8 cellular contexts compared by ENCODE assay signal in the genomic region with DNA sequence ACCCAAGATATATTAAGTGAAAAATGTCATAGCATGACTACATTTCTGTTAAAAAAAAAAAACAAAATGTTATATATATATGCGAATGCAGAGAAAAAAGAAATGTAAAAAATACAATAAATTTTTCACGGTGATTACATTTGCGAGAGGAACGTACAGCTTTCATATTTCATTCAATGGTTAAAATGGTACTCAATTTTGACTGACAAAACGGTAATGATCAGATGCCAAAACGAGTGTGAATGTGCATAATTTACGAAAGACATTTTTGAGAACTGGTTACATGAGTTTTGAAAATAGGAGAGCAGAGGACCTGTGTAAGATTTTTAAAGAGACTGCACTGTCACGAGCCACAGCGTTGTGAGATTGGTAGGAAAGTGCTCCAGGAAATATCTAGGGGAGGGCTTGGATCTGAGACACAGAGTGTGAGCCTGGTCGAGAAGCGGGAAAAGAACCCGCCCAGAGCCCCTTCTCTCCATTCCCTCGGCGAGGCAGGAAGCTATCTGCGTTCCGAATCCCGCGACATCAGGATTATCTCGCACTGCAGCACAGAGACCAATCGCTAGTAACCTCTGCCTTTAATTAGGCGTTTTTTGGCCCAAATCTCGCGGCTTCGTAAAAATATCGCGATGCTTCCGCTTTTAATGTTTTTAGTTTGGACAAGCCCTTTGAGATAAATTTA.
DNase-seq lines count a peak whose midpoint lies in the region; ATAC-seq lines count a peak whose summit lies in the region.

No MANE protein-coding gene starts in this region.

- peak overlapping the region; percentile 98 for H3K4me3 Mint-ChIP-seq in effector memory CD8-positive, alpha-beta T cell

- peaks cover 14 to 15% of the 10 kb centered on the region in 2 donors for H3K4me1 Mint-ChIP-seq in effector memory CD8-positive, alpha-beta T cell (ENCODE audit: low read depth in 2 of 2)

- peak; percentile 92 for DNase-seq in CMK (ENCODE audit: low read depth)
- peak; percentile 98 for DNase-seq in HS-27A (ENCODE audit: low read depth)
- peak; percentile 68 for DNase-seq in NK-92 (lab: John Stamatoyannopoulos, UW; ENCODE audit: unreplicated experiment)
- DNase-seq in activated CD8-positive, alpha-beta memory T cell treated with anti-CD3 and anti-CD28 coated beads for 24 hours, result peak; percentile 92
- DNase-seq in effector memory CD8-positive, alpha-beta T cell, result peak; percentile 89 to 93 (median 89)
- DNase-seq in medulla oblongata (ENCODE audit: extremely low spot score), result peak; percentile 97
- DNase-seq in stimulated activated CD4-positive, alpha-beta T cell treated with anti-CD3 and anti-CD28 coated beads, TNF-alpha, amount 100 ng/mL, for 48 hours (ENCODE audit: low read depth in 3 of 3), result peak; percentile 76 to 85 (median 85)

- no peaks in the 10 kb centered on the region for H3K27me3 Mint-ChIP-seq in effector memory CD8-positive, alpha-beta T cell

- ATAC-seq in GM19467 (IDR thresholded peaks at IDR 0.05; ENCODE audit: unreplicated experiment), result peak; percentile 51
- ATAC-seq in effector memory CD8-positive, alpha-beta T cell (replicated peaks), result peak; percentile 66

- peak overlapping the region; percentile 100 for H3K27ac Mint-ChIP-seq in effector memory CD8-positive, alpha-beta T cell

- no peaks in the 10 kb centered on the region for H3K9me3 Mint-ChIP-seq in effector memory CD8-positive, alpha-beta T cell

- peaks cover 41% of the 10 kb centered on the region for H3K36me3 Mint-ChIP-seq in effector memory CD8-positive, alpha-beta T cell (ENCODE audit: insufficient read depth)

Comparison
In these comparisons a context has a peak if more than half of its experiments do, and no peak if none do; other contexts are left out.
1. Peak in every context shown above with its lines: DNase-seq and ATAC-seq.